In genomic region chr3:79255696-79256095, GRCh38 we compare ENCODE assay signal across 1 cellular context.
TF ChIP-seq lines count a peak whose summit lies in the region.

No MANE protein-coding gene starts in this region.

TF ChIP-seq in GM23338, 12 proteins besides CTCF, POLR2A, EP300 and RAD21 (continued from another document):
- TF ChIP-seq ZNF462 (CRISPR knock-in tag; IDR thresholded peaks at IDR 0.05) = no peak
- no peak for TF ChIP-seq EZH2 (IDR thresholded peaks at IDR 0.05; ENCODE audit: low read depth, unreplicated experiment)
- TF ChIP-seq ZNF114 (CRISPR knock-in tag; IDR thresholded peaks at IDR 0.05) = no peak
- no peak for TF ChIP-seq EZH2phosphoT487 (IDR thresholded peaks at IDR 0.05; ENCODE audit: unreplicated experiment)
